Comparison of ENCODE assay signal across 15 cellular contexts in genomic region chr9:14029811-14030210, GRCh38.
A peak's percentile ranks its signal among the peaks of the same experiment; 100 is the strongest.
DNase-seq lines count a peak whose midpoint lies in the region; ATAC-seq and TF ChIP-seq lines count a peak whose summit lies in the region.
"Had no signal": no experiment of that assay in that cellular context is flagged by ENCODE, and none has a peak within 500 bp of the region (broad histone marks: within the 10 kb centered on the region; RNA-seq: fewer than 3 reads in every experiment).

No MANE protein-coding gene starts in this region.

- no peak overlapping the region for H3K4me2 ChIP-seq in neural progenitor cell

- H4K20me1 ChIP-seq in neural progenitor cell (ENCODE audit: low read depth): no peaks in the 10 kb centered on the region

- H3K27ac ChIP-seq in muscle layer of duodenum (ENCODE audit: low read length) (peak overlapping the region; percentile 64), upper lobe of left lung (peak overlapping the region in 3 of 4 donors; percentile 64 to 79 (median 75)), neural progenitor cell (no peak overlapping the region)

- H3K27ac Mint-ChIP-seq in chondrocyte (ENCODE audit: unreplicated experiment) (peak overlapping the region; percentile 88), neural progenitor cell (no peak overlapping the region)
- H3K27ac Mint-ChIP-seq: activated T-helper 2 cell treated with anti-CD3 and anti-CD28 coated beads, Interferon-gamma antibody, Interleukin-2, Interleukin-4, amounts not matched to agents 10 μg/mL and 5 μg/mL and 100 μg/mL, durations not matched to agents 14 hours and 24 hours and 36 hours had no signal

- no peak for TF ChIP-seq POLR2A in upper lobe of left lung (IDR thresholded peaks at IDR 0.05)

- H3K9me3 ChIP-seq in muscle layer of duodenum (ENCODE audit: control insufficient read depth in 1 of 2, low read length in 2 of 2): no peaks in the 10 kb centered on the region
- no peaks in the 10 kb centered on the region for H3K9me3 ChIP-seq in upper lobe of left lung
- no peaks in the 10 kb centered on the region for H3K9me3 ChIP-seq in neural progenitor cell (ENCODE audit: low read depth)
- H3K9me3 ChIP-seq: breast epithelium, mucosa of descending colon had no signal

- no peak for ATAC-seq in upper lobe of left lung (ENCODE audit: low FRiP score in 2 of 2)
- ATAC-seq in HG03520 (IDR thresholded peaks at IDR 0.05; ENCODE audit: unreplicated experiment): no peak
- no peak for ATAC-seq in GM18502 (IDR thresholded peaks at IDR 0.05; ENCODE audit: poor library complexity, unreplicated experiment)

- H3K9me3 Mint-ChIP-seq in chondrocyte (ENCODE audit: low read depth): no peaks in the 10 kb centered on the region
- H3K9me3 Mint-ChIP-seq in neural progenitor cell: no peaks in the 10 kb centered on the region
- H3K9me3 Mint-ChIP-seq: activated T-helper 2 cell treated with anti-CD3 and anti-CD28 coated beads, Interferon-gamma antibody, Interleukin-2, Interleukin-4, amounts not matched to agents 10 μg/mL and 5 μg/mL and 100 μg/mL, durations not matched to agents 14 hours and 24 hours and 36 hours had no signal

- H3K4me1 ChIP-seq in muscle layer of duodenum (ENCODE audit: control insufficient read depth in 1 of 2, insufficient read depth in 2 of 2, low read length in 2 of 2) (peaks cover 5 to 13% of the 10 kb centered on the region in 2 donors), upper lobe of left lung (peaks cover 22 to 29% (median 25%) of the 10 kb centered on the region in 4 donors), neural progenitor cell (peaks cover 16% of the 10 kb centered on the region)
- H3K4me1 ChIP-seq: breast epithelium had no signal

- no peak overlapping the region for H3K9ac ChIP-seq in neural progenitor cell

- peak overlapping the region; percentile 34 to 51 for H3K4me3 ChIP-seq in muscle layer of duodenum (ENCODE audit: low read depth in 1 of 2, low read length in 2 of 2)
- peak overlapping the region in 1 of 4 donors; percentile 5 for H3K4me3 ChIP-seq in upper lobe of left lung
- no peak overlapping the region for H3K4me3 ChIP-seq in neural progenitor cell
- H3K4me3 ChIP-seq: mucosa of descending colon had no signal

- no peaks in the 10 kb centered on the region for H3K79me2 ChIP-seq in neural progenitor cell (ENCODE audit: low read depth)

- peaks cover 2% of the 10 kb centered on the region for H3K36me3 Mint-ChIP-seq in chondrocyte (ENCODE audit: low read depth)
- no peaks in the 10 kb centered on the region for H3K36me3 Mint-ChIP-seq in neural progenitor cell

- H3K27me3 ChIP-seq in muscle layer of duodenum (ENCODE audit: low read depth, low read length): no peaks in the 10 kb centered on the region
- H3K27me3 ChIP-seq in upper lobe of left lung: no peaks in the 10 kb centered on the region
- no peaks in the 10 kb centered on the region for H3K27me3 ChIP-seq in neural progenitor cell
- H3K27me3 ChIP-seq: breast epithelium had no signal

- H3K4me3 Mint-ChIP-seq in chondrocyte (ENCODE audit: unreplicated experiment) (peak overlapping the region; percentile 62), neural progenitor cell (no peak overlapping the region)

- no peaks in the 10 kb centered on the region for H3F3A ChIP-seq in neural progenitor cell (ENCODE audit: low read depth)

- H3K4me1 Mint-ChIP-seq in chondrocyte (ENCODE audit: low read depth) (peaks cover 47% of the 10 kb centered on the region), neural progenitor cell (peaks cover 23% of the 10 kb centered on the region)

- WGBS in upper lobe of left lung, 2 donors: 56 to 66% methylated on average over 6 of the region's 6 CpGs

- TF ChIP-seq EP300 in upper lobe of left lung (IDR thresholded peaks at IDR 0.05): no peak

- TF ChIP-seq CTCF in chondrocyte (IDR thresholded peaks at IDR 0.05) (no peak), upper lobe of left lung (IDR thresholded peaks at IDR 0.05) (no peak), neural progenitor cell (IDR thresholded peaks at IDR 0.05) (no peak)

- H3K36me3 ChIP-seq in muscle layer of duodenum (ENCODE audit: control insufficient read depth in 1 of 2, insufficient read depth in 2 of 2, low read length in 2 of 2) (no peaks in the 10 kb centered on the region), upper lobe of left lung (no peaks in the 10 kb centered on the region), neural progenitor cell (no peaks in the 10 kb centered on the region)
- H3K36me3 ChIP-seq: breast epithelium had no signal

- DNase-seq in NCI-H2107 treated with DMSO at 0.1 percent for 48 hours (lab: John Stamatoyannopoulos, UW; ENCODE audit: unreplicated experiment) (peak; percentile 80), NCI-H2107 (lab: John Stamatoyannopoulos, UW) (no peak), chondrocyte (ENCODE audit: low spot score) (no peak), upper lobe of left lung (no peak), neural progenitor cell (ENCODE audit: low spot score) (no peak)
- DNase-seq: activated CD4-positive, alpha-beta T cell treated with anti-CD3 and anti-CD28 coated beads, Interleukin-2, amount 50 U/mL, for 1 hour; DMS53; NCI-H1417 treated with DMSO at 0.1 percent for 48 hours; substantia nigra had no signal

- H3K27me3 Mint-ChIP-seq in chondrocyte (ENCODE audit: low read depth) (no peaks in the 10 kb centered on the region), neural progenitor cell (ENCODE audit: insufficient read depth, low read depth) (peaks cover 4% of the 10 kb centered on the region)

- H2AFZ ChIP-seq in neural progenitor cell (replicated peaks): no peak overlapping the region
